In the genomic region with DNA sequence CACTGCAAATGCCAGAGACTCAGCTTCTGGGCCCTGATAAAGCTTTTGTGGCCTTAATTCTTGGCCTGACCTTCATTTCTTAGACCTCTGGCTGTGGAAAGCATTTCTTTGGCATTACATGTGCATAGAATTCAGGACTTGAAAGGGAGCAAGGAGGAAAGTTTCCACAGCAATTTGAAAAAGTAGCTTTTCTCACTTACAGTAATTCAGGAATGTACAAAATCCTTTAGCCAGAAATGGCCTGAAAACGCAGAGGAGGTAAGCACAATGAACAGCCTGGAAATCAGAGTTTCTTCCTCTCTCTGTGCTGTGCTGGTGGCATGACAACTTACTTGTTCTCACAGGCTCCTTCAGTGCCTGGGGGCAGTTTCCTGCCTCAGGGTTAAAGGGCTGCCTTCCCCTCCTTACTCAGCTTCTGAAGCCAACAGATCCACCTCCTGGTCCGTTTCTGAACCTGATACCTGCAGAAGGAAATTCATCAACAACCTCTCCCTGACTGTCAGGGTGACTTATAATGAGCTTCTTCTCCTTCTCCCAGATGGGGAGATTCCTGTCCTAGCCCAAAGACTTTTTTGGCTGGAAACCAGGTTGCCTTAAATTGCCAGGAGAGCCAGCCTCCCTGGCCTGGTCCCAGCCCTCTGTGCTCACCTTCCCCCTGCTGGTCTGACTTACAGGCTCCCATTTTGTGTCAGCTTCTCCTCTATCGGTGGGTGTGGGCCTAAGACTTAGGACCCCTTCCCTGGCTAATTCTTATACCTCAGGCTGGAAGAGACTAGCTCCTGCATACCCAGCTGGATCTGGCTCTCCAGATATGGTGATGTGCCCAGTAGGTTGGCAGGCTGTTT, we compare ENCODE assay signal across 11 cellular contexts.
DNase-seq lines count a peak whose midpoint lies in the region; ATAC-seq and TF ChIP-seq lines count a peak whose summit lies in the region.
"Had no signal": no experiment of that assay in that cellular context is flagged by ENCODE, and none has a peak within 500 bp of the region (broad histone marks: within the 10 kb centered on the region; RNA-seq: fewer than 3 reads in every experiment).

No MANE protein-coding gene starts in this region.

- H3K4me1 ChIP-seq in tibial artery = peaks cover 0 to 45% (median 21%) of the 10 kb centered on the region in 4 donors

- peak overlapping the region; percentile 27 to 65 for H3K27ac ChIP-seq in coronary artery
- peak overlapping the region; percentile 19 to 60 for H3K27ac ChIP-seq in tibial artery

- no peaks in the 10 kb centered on the region for H3K27me3 ChIP-seq in tibial artery

- no peaks in the 10 kb centered on the region for H3K36me3 ChIP-seq in tibial artery

- TF ChIP-seq CTCF in coronary artery (IDR thresholded peaks at IDR 0.05) (no peak), tibial artery (IDR thresholded peaks at IDR 0.05) (no peak)

- CTCF ChIA-PET in HEK293T (lab: Yijun Ruan, JAX) = no interaction called here

- intact Hi-C loops in left colon (cut with DNase I, micrococcal nuclease) = no loop called here
- intact Hi-C loops in tibial artery (cut with DNase I; ENCODE audit: low total_unique reads) = no loop called here

- H3K9me3 ChIP-seq in tibial artery = no peaks in the 10 kb centered on the region

- DNase-seq in DMS 273 (lab: John Stamatoyannopoulos, UW; ENCODE audit: unreplicated experiment) (peak; percentile 12), DMS 273 treated with DMSO at 0.1 percent for 48 hours (lab: John Stamatoyannopoulos, UW) (no peak), coronary artery (ENCODE audit: low spot score) (no peak), left colon (peak in 1 of 2 donors; percentile 12), tibial artery (no peak), GF-D8 (lab: John Stamatoyannopoulos, UW) (no peak), NCI-H345 treated with DMSO at 0.1 percent for 48 hours (lab: John Stamatoyannopoulos, UW; ENCODE audit: unreplicated experiment) (no peak), HEK293T (ENCODE audit: extremely low spot score) (no peak)
- DNase-seq: 8988T; activated CD4-positive, alpha-beta memory T cell treated with anti-CD3 and anti-CD28 coated beads for 36 hours; NCI-H2171 treated with DMSO at 0.1 percent for 48 hours had no signal

- no peak overlapping the region for H3K4me3 ChIP-seq in coronary artery
- H3K4me3 ChIP-seq in tibial artery = no peak overlapping the region

- peak; percentile 44 for ATAC-seq in left colon

- POLR2A ChIA-PET in HEK293T (lab: Yijun Ruan, JAX) = no interaction called here

TF ChIP-seq in HEK293T, 16 proteins besides CTCF, POLR2A, EP300 and RAD21:
- TF ChIP-seq CTBP1 (IDR thresholded peaks at IDR 0.05; ENCODE audit: borderline replicate concordance) (no peak), ELF4 (IDR thresholded peaks at IDR 0.05) (no peak), FOXK2 (IDR thresholded peaks at IDR 0.05) (no peak), LEF1 (IDR thresholded peaks at IDR 0.05; ENCODE audit: borderline replicate concordance) (no peak), SP1 (IDR thresholded peaks at IDR 0.05) (no peak)
